ENCODE assay signal across 20 cellular contexts in the genomic region with DNA sequence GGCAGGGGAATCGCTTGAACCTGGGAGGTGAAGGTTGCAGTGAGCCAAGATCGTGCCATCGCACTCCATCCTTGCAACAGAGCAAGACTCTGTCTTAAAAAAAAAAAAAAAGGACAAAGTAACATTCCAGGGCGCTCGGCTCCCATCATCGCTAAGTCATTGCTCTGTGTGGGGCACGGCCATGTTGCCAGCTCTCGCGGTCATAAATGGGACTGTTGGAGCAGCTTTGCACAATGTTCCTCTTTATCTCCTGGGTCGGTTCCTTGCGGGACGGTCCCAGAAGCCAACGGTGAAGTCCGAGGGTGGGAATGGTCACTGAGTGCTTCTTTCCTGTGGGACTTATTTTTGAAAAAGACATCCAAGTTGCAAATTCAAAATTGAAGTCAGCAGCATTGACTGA.
"Had no signal": no experiment of that assay in that cellular context is flagged by ENCODE, and none has a peak within 500 bp of the region (broad histone marks: within the 10 kb centered on the region; RNA-seq: fewer than 3 reads in every experiment).

No MANE protein-coding gene starts in this region.

- H3K4me1 ChIP-seq: breast epithelium had no signal

- H3K36me3 Mint-ChIP-seq: naive B cell had no signal

- H3K9me3 Mint-ChIP-seq: activated naive CD4-positive, alpha-beta T cell treated with anti-CD3 and anti-CD28 coated beads for 36 hours; activated naive CD8-positive, alpha-beta T cell treated with anti-CD3 and anti-CD28 coated beads, Interleukin-2, amount 50 U/mL, for 24 hours; activated T-helper 17 cell treated with anti-CD3 and anti-CD28 coated beads, Interleukin-2, amount 50 U/mL, for 72 hours; dendritic cell treated with granulocyte-macrophage colony-stimulating factor and Interleukin-4, amounts not matched to agents 40 ng/mL and 50 ng/mL, for 4 days; effector memory CD8-positive, alpha-beta T cell had no signal

- H3K4me3 ChIP-seq: breast epithelium, ovary, skin epidermis, testis had no signal

- H3K36me3 ChIP-seq: breast epithelium, ovary had no signal

- H3K27me3 ChIP-seq: ovary, testis had no signal

- H3K9me3 ChIP-seq: breast epithelium, ovary, SK-N-SH, testis had no signal

- DNase-seq: activated CD4-positive, alpha-beta T cell treated with anti-CD3 and anti-CD28 coated beads for 1 hour; activated CD4-positive, alpha-beta T cell treated with anti-CD3 and anti-CD28 coated beads, Interleukin-2, amount 50 U/mL, for 48 hours; activated naive CD4-positive, alpha-beta T cell treated with anti-CD3 and anti-CD28 coated beads for 36 hours; activated naive CD8-positive, alpha-beta T cell treated with anti-CD3 and anti-CD28 coated beads, Interleukin-2, amount 50 U/mL, for 24 hours; effector memory CD8-positive, alpha-beta T cell; kidney glomerular epithelial cell; naive B cell; SK-N-SH; stimulated activated CD4-positive, alpha-beta T cell treated with anti-CD3 and anti-CD28 coated beads, Interleukin-4, amount 100 ng/mL, for 4 hours; stimulated activated CD8-positive, alpha-beta memory T cell treated with anti-CD3 and anti-CD28 coated beads, Interleukin-4, amount 100 ng/mL, for 48 hours; stimulated activated naive CD8-positive, alpha-beta T cell treated with anti-CD3 and anti-CD28 coated beads, Interleukin-15, Interleukin-2, amounts not matched to agents 100 U/mL and 50 U/mL, for 24 hours; T-helper 1 cell had no signal

- H3K27ac ChIP-seq: epithelial cell of prostate, ovary, testis, VCaP had no signal

- H3K27ac Mint-ChIP-seq: activated naive CD4-positive, alpha-beta T cell treated with anti-CD3 and anti-CD28 coated beads for 36 hours; activated naive CD8-positive, alpha-beta T cell treated with anti-CD3 and anti-CD28 coated beads, Interleukin-2, amount 50 U/mL, for 24 hours; activated T-helper 17 cell treated with anti-CD3 and anti-CD28 coated beads, Interleukin-2, amount 50 U/mL, for 72 hours; dendritic cell treated with granulocyte-macrophage colony-stimulating factor and Interleukin-4, amounts not matched to agents 40 ng/mL and 50 ng/mL, for 4 days; effector memory CD8-positive, alpha-beta T cell; naive B cell had no signal

- ATAC-seq: activated naive CD8-positive, alpha-beta T cell treated with anti-CD3 and anti-CD28 coated beads, Interleukin-2, amount 50 U/mL, for 24 hours; activated T-helper 17 cell treated with anti-CD3 and anti-CD28 coated beads, Interleukin-2, amount 50 U/mL, for 72 hours; effector memory CD8-positive, alpha-beta T cell; stimulated activated naive CD8-positive, alpha-beta T cell treated with anti-CD3 and anti-CD28 coated beads, Interleukin-15, Interleukin-2, amounts not matched to agents 100 U/mL and 50 U/mL, for 24 hours had no signal

- H3K4me3 Mint-ChIP-seq: activated naive CD4-positive, alpha-beta T cell treated with anti-CD3 and anti-CD28 coated beads for 36 hours; activated naive CD8-positive, alpha-beta T cell treated with anti-CD3 and anti-CD28 coated beads, Interleukin-2, amount 50 U/mL, for 24 hours; activated T-helper 17 cell treated with anti-CD3 and anti-CD28 coated beads, Interleukin-2, amount 50 U/mL, for 72 hours; dendritic cell treated with granulocyte-macrophage colony-stimulating factor and Interleukin-4, amounts not matched to agents 40 ng/mL and 50 ng/mL, for 4 days; effector memory CD8-positive, alpha-beta T cell; naive B cell had no signal

- H3K9ac ChIP-seq: SK-N-SH had no signal

- H3K4me1 Mint-ChIP-seq: activated naive CD8-positive, alpha-beta T cell treated with anti-CD3 and anti-CD28 coated beads, Interleukin-2, amount 50 U/mL, for 24 hours; activated T-helper 17 cell treated with anti-CD3 and anti-CD28 coated beads, Interleukin-2, amount 50 U/mL, for 72 hours had no signal
